ENCODE assay signal across 1 cellular context in genomic region chr16:69909760-69910159, GRCh38.
TF ChIP-seq lines count a peak whose summit lies in the region.

No MANE protein-coding gene starts in this region.

TF ChIP-seq in HepG2, 621 proteins besides CTCF, POLR2A, EP300 and RAD21:
- TF ChIP-seq ZNF616 (CRISPR knock-in tag; IDR thresholded peaks at IDR 0.05; ENCODE audit: low read depth) (no peak), ZNF766 (CRISPR knock-in tag; IDR thresholded peaks at IDR 0.05; ENCODE audit: borderline replicate concordance) (no peak), NFIC (IDR thresholded peaks at IDR 0.05; ENCODE audit: low read length) (no peak)
